ENCODE assay signal across 11 cellular contexts in the genomic region with DNA sequence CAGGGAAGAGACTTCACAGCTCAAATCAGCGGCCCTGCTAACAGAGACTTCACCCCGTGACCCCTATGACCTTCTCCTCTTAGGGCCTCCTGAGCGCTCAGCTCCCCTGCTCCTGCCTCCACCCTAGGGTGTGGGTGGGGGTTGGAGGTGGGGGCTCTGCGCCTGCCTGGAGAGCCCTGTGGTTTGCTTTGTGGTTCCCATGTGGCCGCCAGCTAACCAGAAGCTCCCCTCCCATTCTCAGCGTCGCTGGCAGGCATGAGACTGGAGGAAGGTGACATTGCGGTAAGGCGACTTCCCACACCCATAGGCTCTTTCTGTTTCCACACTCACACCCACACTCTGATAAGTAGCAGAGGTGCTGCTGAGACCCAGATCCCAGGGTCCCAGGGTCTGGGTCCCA.
DNase-seq lines count a peak whose midpoint lies in the region; ATAC-seq and TF ChIP-seq lines count a peak whose summit lies in the region.
"Had no signal": no experiment of that assay in that cellular context is flagged by ENCODE, and none has a peak within 500 bp of the region (broad histone marks: within the 10 kb centered on the region; RNA-seq: fewer than 3 reads in every experiment).

No MANE protein-coding gene starts in this region.

- TF ChIP-seq CTCF in GM13976 (IDR thresholded peaks at IDR 0.05; ENCODE audit: borderline replicate concordance, control extremely low read depth, extremely low read depth, insufficient read depth, missing control alignments): no peak

- ATAC-seq in central memory CD8-positive, alpha-beta T cell (replicated peaks; ENCODE audit: extremely low read depth, poor library complexity, severe bottlenecking): peak; percentile 82
- no peak for ATAC-seq in GM21367 (IDR thresholded peaks at IDR 0.05; ENCODE audit: unreplicated experiment)
- no peak for ATAC-seq in HG02678 (IDR thresholded peaks at IDR 0.05; ENCODE audit: unreplicated experiment)

- peak overlapping the region; percentile 70 for H3K27ac Mint-ChIP-seq in central memory CD8-positive, alpha-beta T cell (ENCODE audit: low read depth)
- H3K27ac Mint-ChIP-seq: type B pancreatic cell had no signal

- H3K4me3 Mint-ChIP-seq in central memory CD8-positive, alpha-beta T cell: peak overlapping the region; percentile 64
- H3K4me3 Mint-ChIP-seq: type B pancreatic cell had no signal

- peaks cover 2% of the 10 kb centered on the region for H3K36me3 Mint-ChIP-seq in central memory CD8-positive, alpha-beta T cell (ENCODE audit: insufficient read depth)

- DNase-seq in MV-4-11 (lab: John Stamatoyannopoulos, UW) (peak; percentile 38), NCI-H1417 treated with DMSO at 0.1 percent for 48 hours (lab: John Stamatoyannopoulos, UW) (no peak), GM13976 (ENCODE audit: low spot score) (no peak)
- DNase-seq in activated CD8-positive, alpha-beta memory T cell treated with anti-CD3 and anti-CD28 coated beads for 48 hours (ENCODE audit: low read depth in 2 of 3, low spot score in 2 of 3): peak in 2 of 3 experiments; percentile 12 to 36
- DNase-seq in central memory CD8-positive, alpha-beta T cell (ENCODE audit: low spot score in 2 of 2): peak in 1 of 2 donors; percentile 22
- DNase-seq in stimulated activated CD8-positive, alpha-beta memory T cell treated with anti-CD3 and anti-CD28 coated beads, Interleukin-4, amount 100 ng/mL, for 24 hours (ENCODE audit: low read depth): peak; percentile 26
- DNase-seq: MM.1S, NCI-H226 had no signal

- H3K9me3 Mint-ChIP-seq in central memory CD8-positive, alpha-beta T cell: no peaks in the 10 kb centered on the region
- H3K9me3 Mint-ChIP-seq: type B pancreatic cell had no signal

- in situ Hi-C loops in GM13976 (cut with MboI; ENCODE audit: low sequenced_read_pairs, unreplicated experiment): no loop called here

- no peaks in the 10 kb centered on the region for H3K27me3 Mint-ChIP-seq in central memory CD8-positive, alpha-beta T cell
- H3K27me3 Mint-ChIP-seq: type B pancreatic cell had no signal

- peaks cover 30% of the 10 kb centered on the region for H3K4me1 Mint-ChIP-seq in central memory CD8-positive, alpha-beta T cell

Comparison
In these comparisons a context has a peak if more than half of its experiments do, and no peak if none do; other contexts are left out.
1. DNase-seq: peak in MV-4-11 (single experiment), activated CD8-positive, alpha-beta memory T cell treated with anti-CD3 and anti-CD28 coated beads for 48 hours (2 of 3) and stimulated activated CD8-positive, alpha-beta memory T cell treated with anti-CD3 and anti-CD28 coated beads, Interleukin-4, amount 100 ng/mL, for 24 hours (single experiment); none in NCI-H1417 treated with DMSO at 0.1 percent for 48 hours (single experiment) and GM13976 (single experiment).